In the genomic region with DNA sequence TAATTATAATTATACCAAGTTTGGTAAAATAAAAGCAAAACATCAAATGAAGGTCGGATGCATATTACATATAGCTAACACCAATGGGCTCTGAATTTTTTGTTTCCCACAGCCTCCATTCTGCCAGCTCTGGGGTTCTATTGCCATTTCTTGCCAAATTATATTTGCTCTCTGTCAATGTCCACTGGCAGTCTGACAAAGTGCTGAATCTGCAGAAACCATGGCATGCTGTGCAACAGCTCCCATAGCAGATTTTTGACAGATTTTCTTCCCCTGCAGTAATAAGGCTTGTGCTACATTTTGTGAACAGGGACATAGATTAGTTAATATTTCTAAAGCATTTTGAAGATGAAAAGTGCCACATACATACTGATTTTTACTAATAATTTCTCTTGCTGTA, we compare ENCODE assay signal across 18 cellular contexts.
"Had no signal": no experiment of that assay in that cellular context is flagged by ENCODE, and none has a peak within 500 bp of the region (broad histone marks: within the 10 kb centered on the region; RNA-seq: fewer than 3 reads in every experiment).

No MANE protein-coding gene starts in this region.

- H3K9me3 ChIP-seq: heart left ventricle, ovary, right atrium auricular region, tibial nerve, upper lobe of right lung, vagina had no signal

- H3K27ac ChIP-seq: coronary artery, heart left ventricle, ovary, right atrium auricular region, tibial nerve, upper lobe of right lung, vagina had no signal

- H3K27me3 ChIP-seq: heart left ventricle, ovary, right atrium auricular region, tibial nerve, upper lobe of right lung, vagina had no signal

- H3K4me3 ChIP-seq: coronary artery, heart left ventricle, ovary, right atrium auricular region, tibial nerve, upper lobe of right lung, vagina had no signal

- ATAC-seq: heart left ventricle; naive thymus-derived CD4-positive, alpha-beta T cell; stimulated activated effector memory CD8-positive, alpha-beta T cell treated with anti-CD3 and anti-CD28 coated beads, Interleukin-12 subunit alpha, Interleukin-12 subunit beta, amount 100 ng/mL, for 72 hours; upper lobe of right lung had no signal

- DNase-seq: effector CD4-positive, alpha-beta T cell; foreskin melanocyte; heart left ventricle; hippocampal formation; kidney glomerular epithelial cell; mammary epithelial cell; naive thymus-derived CD4-positive, alpha-beta T cell; nephron progenitor cell; ovary; small intestine; stimulated activated CD4-positive, alpha-beta T cell treated with anti-CD3 and anti-CD28 coated beads, Interleukin-4, amount 100 ng/mL, for 1 hour; stimulated activated CD8-positive, alpha-beta memory T cell treated with anti-CD3 and anti-CD28 coated beads, Interleukin-4, amount 100 ng/mL, for 48 hours; upper lobe of right lung had no signal

- FAIRE-seq: small intestine had no signal

- H3K4me1 ChIP-seq: heart left ventricle, right atrium auricular region, tibial nerve, upper lobe of right lung, vagina had no signal

- H3K36me3 ChIP-seq: heart left ventricle, ovary, right atrium auricular region, tibial nerve, upper lobe of right lung, vagina had no signal
